In genomic region chr10:127313996-127314700, GRCh38 we compare ENCODE assay signal across 19 cellular contexts.
A peak's percentile ranks its signal among the peaks of the same experiment; 100 is the strongest.
DNase-seq lines count a peak whose midpoint lies in the region; ATAC-seq, FAIRE-seq and TF ChIP-seq lines count a peak whose summit lies in the region.
"Had no signal": no experiment of that assay in that cellular context is flagged by ENCODE, and none has a peak within 500 bp of the region (broad histone marks: within the 10 kb centered on the region; RNA-seq: fewer than 3 reads in every experiment).

No MANE protein-coding gene starts in this region.

- H3K4me1 ChIP-seq in left ventricle myocardium inferior (peaks cover 22% of the 10 kb centered on the region), HepG2 (ENCODE audit: insufficient read depth, low read length) (no peaks in the 10 kb centered on the region)
- H3K4me1 ChIP-seq: A549, BLaER1 had no signal

- no peak for FAIRE-seq in HepG2 (lab: Jason Lieb, UNC)
- FAIRE-seq: A549 had no signal

- TF ChIP-seq EP300 in HepG2 (IDR thresholded peaks at IDR 0.05; ENCODE audit: low read depth in 2 of 2, low read length in 2 of 2) = no peak
- TF ChIP-seq EP300 in HepG2 (CRISPR knock-in tag; IDR thresholded peaks at IDR 0.05; ENCODE audit: borderline replicate concordance) = no peak

- no peaks in the 10 kb centered on the region for H3K79me2 ChIP-seq in HepG2 (ENCODE audit: insufficient read depth, low read length)

- TF ChIP-seq RAD21 in HepG2 (CRISPR knock-in tag; IDR thresholded peaks at IDR 0.05) = no peak

- no peak for TF ChIP-seq CTCF in left ventricle myocardium inferior (IDR thresholded peaks at IDR 0.05; ENCODE audit: borderline replicate concordance)
- TF ChIP-seq CTCF in HepG2 (CRISPR knock-in tag; IDR thresholded peaks at IDR 0.05) = no peak
- no peak for TF ChIP-seq CTCF in RWPE1 (conservative IDR thresholded peaks at IDR 0.05; ENCODE audit: low read depth)

- no TSS peak for BruUV-seq in HepG2 (replicated peaks; lab: Mats Ljungman, UMichigan)

- no peak overlapping the region for H3K9ac ChIP-seq in HepG2 (ENCODE audit: insufficient read depth, low read depth, low read length)
- H3K9ac ChIP-seq: BLaER1, KMS-11 had no signal

- 93% methylated on average over 6 of the region's 7 CpGs for WGBS in HepG2 (ENCODE audit: low lambda C conversion rate)

- peak overlapping the region; percentile 27 for H3K27ac ChIP-seq in left ventricle myocardium inferior (replicated peaks)
- H3K27ac ChIP-seq in HepG2 (ENCODE audit: extremely low read length, insufficient read depth, low read length) = no peak overlapping the region
- H3K27ac ChIP-seq in RWPE1 = no peak overlapping the region
- H3K27ac ChIP-seq: A549, BLaER1, KMS-11 had no signal

- intact Hi-C loops in left ventricle myocardium inferior (cut with micrococcal nuclease) (no loop called here), Right ventricle myocardium superior (cut with DNase I) (no loop called here), HepG2 (cut with micrococcal nuclease; ENCODE audit: unreplicated experiment) (no loop called here)

- no peak for ATAC-seq in Right ventricle myocardium superior (ENCODE audit: poor library complexity)
- no peak for ATAC-seq in HepG2
- ATAC-seq: A549 had no signal

- no peak for DNase-seq in left ventricle myocardium inferior
- no peak for DNase-seq in Right ventricle myocardium superior
- DNase-seq in foreskin melanocyte = peak; percentile 92
- peak; percentile 45 for DNase-seq in medulla oblongata (ENCODE audit: extremely low spot score)
- peak; percentile 47 for DNase-seq in superior temporal gyrus (ENCODE audit: extremely low spot score)
- no peak for DNase-seq in HepG2 (ENCODE audit: low spot score)
- no peak for DNase-seq in RWPE1 (ENCODE audit: low spot score)
- DNase-seq in T-helper 9 cell = no peak
- DNase-seq: Calu3; CD4-positive, alpha-beta memory T cell; H7; NCI-H1417; NCI-H187; NCI-H774; OCI-M1; SIG-M5 had no signal

- H3K4me3 ChIP-seq in left ventricle myocardium inferior (peak overlapping the region; percentile 17), HepG2 (replicated peaks in 1 of 3; ENCODE audit: insufficient read depth in 1 of 3, low read depth in 2 of 3, low read length in 3 of 3) (no peak overlapping the region)
- H3K4me3 ChIP-seq: A549, BLaER1 had no signal

- no peak for TF ChIP-seq POLR2A in HepG2 (IDR thresholded peaks at IDR 0.05; ENCODE audit: insufficient read depth in 1 of 2, low read depth in 2 of 2, low read length in 2 of 2)

- no peaks in the 10 kb centered on the region for H3K27me3 ChIP-seq in left ventricle myocardium inferior (ENCODE audit: low read depth)
- no peaks in the 10 kb centered on the region for H3K27me3 ChIP-seq in HepG2 (ENCODE audit: control insufficient read depth in 1 of 2, insufficient read depth in 2 of 2, low read length in 2 of 2)
- H3K27me3 ChIP-seq: BLaER1 had no signal

- CTCF ChIA-PET in HepG2 (lab: Yijun Ruan, JAX; ENCODE audit: low intra/inter-chr PET ratio, low total read pairs) (no interaction called here), RWPE1 (lab: Yijun Ruan, JAX) (no interaction called here)

- H3K9me3 ChIP-seq in left ventricle myocardium inferior (replicated peaks) (no peaks in the 10 kb centered on the region), HepG2 (ENCODE audit: low read length) (no peaks in the 10 kb centered on the region)
- H3K9me3 ChIP-seq: A549, BLaER1 had no signal

- H4K20me1 ChIP-seq in HepG2 (ENCODE audit: insufficient read depth, low read length) = no peaks in the 10 kb centered on the region
- H4K20me1 ChIP-seq: BLaER1 had no signal

- H3K36me3 ChIP-seq in left ventricle myocardium inferior = no peaks in the 10 kb centered on the region
- H3K36me3 ChIP-seq in HepG2 (replicated peaks in 1 of 2; ENCODE audit: control insufficient read depth in 1 of 2, insufficient read depth in 2 of 2, low read length in 2 of 2) = no peaks in the 10 kb centered on the region
- H3K36me3 ChIP-seq: BLaER1 had no signal

- H3K4me2 ChIP-seq in HepG2 (ENCODE audit: low read depth, low read length) = no peak overlapping the region
- H3K4me2 ChIP-seq: A549, BLaER1, KMS-11 had no signal

- in situ Hi-C loops in HepG2 (cut with HindIII; ENCODE audit: extremely low pct_ligation_motif_present, low pct_unique_long_range_greater_than_20kb) = no loop called here

- no peak overlapping the region for H2AFZ ChIP-seq in HepG2 (ENCODE audit: low read length)

- POLR2A ChIA-PET in HepG2 (lab: Yijun Ruan, JAX) = no interaction called here
- POLR2A ChIA-PET in RWPE1 (lab: Yijun Ruan, JAX; ENCODE audit: low non-redundant PET) = no interaction called here

TF ChIP-seq in HepG2, 621 proteins besides CTCF, POLR2A, EP300 and RAD21:
- TF ChIP-seq ZNF354B (CRISPR knock-in tag; IDR thresholded peaks at IDR 0.05) (no peak), KDM2A (CRISPR knock-in tag; IDR thresholded peaks at IDR 0.05; ENCODE audit: borderline replicate concordance, low read depth) (no peak), ZNF674 (CRISPR knock-in tag; IDR thresholded peaks at IDR 0.05; ENCODE audit: low read depth) (no peak)
TF ChIP-seq in HepG2: peak in this region for 0.

Comparison
In these comparisons a context has a peak if more than half of its experiments do, and no peak if none do; other contexts are left out.
1. DNase-seq: peak in foreskin melanocyte (single experiment), medulla oblongata (single experiment) and superior temporal gyrus (single experiment); none in left ventricle myocardium inferior (single experiment), Right ventricle myocardium superior (single experiment), HepG2 (single experiment), RWPE1 (single experiment) and T-helper 9 cell (single experiment).